ENCODE assay signal across 11 cellular contexts in genomic region chr5:91059409-91059808, GRCh38.
DNase-seq lines count a peak whose midpoint lies in the region; ATAC-seq and TF ChIP-seq lines count a peak whose summit lies in the region.
"Had no signal": no experiment of that assay in that cellular context is flagged by ENCODE, and none has a peak within 500 bp of the region (broad histone marks: within the 10 kb centered on the region; RNA-seq: fewer than 3 reads in every experiment).

No MANE protein-coding gene starts in this region.

- H3K27ac ChIP-seq in tibial nerve, result no peak overlapping the region
- H3K27ac ChIP-seq: left ventricle myocardium inferior had no signal

- no peaks in the 10 kb centered on the region for H3K36me3 Mint-ChIP-seq in activated naive CD8-positive, alpha-beta T cell treated with anti-CD3 and anti-CD28 coated beads, Interleukin-2, amount 50 U/mL, for 24 hours (ENCODE audit: low read depth)
- H3K36me3 Mint-ChIP-seq in activated CD8-positive, alpha-beta memory T cell treated with anti-CD3 and anti-CD28 coated beads, Interleukin-2, amount 10 ng/mL, durations not matched to agents 7 days and 5 days, result no peaks in the 10 kb centered on the region
- H3K36me3 Mint-ChIP-seq: CD4-positive, alpha-beta memory T cell had no signal

- WGBS in tibial nerve, 2 donors, result 57 to 58% methylated on average over 1 of the region's 1 CpG

- peaks cover 45% of the 10 kb centered on the region for H3K4me1 Mint-ChIP-seq in activated naive CD8-positive, alpha-beta T cell treated with anti-CD3 and anti-CD28 coated beads, Interleukin-2, amount 50 U/mL, for 24 hours
- peaks cover 4% of the 10 kb centered on the region for H3K4me1 Mint-ChIP-seq in activated CD8-positive, alpha-beta memory T cell treated with anti-CD3 and anti-CD28 coated beads, Interleukin-2, amount 10 ng/mL, durations not matched to agents 7 days and 5 days

- no peaks in the 10 kb centered on the region for H3K27me3 ChIP-seq in tibial nerve

- H3K4me3 ChIP-seq in tibial nerve, result no peak overlapping the region
- H3K4me3 ChIP-seq: left ventricle myocardium inferior had no signal

- peaks cover 9% of the 10 kb centered on the region for H3K9me3 Mint-ChIP-seq in activated naive CD8-positive, alpha-beta T cell treated with anti-CD3 and anti-CD28 coated beads, Interleukin-2, amount 50 U/mL, for 24 hours
- no peaks in the 10 kb centered on the region for H3K9me3 Mint-ChIP-seq in activated CD8-positive, alpha-beta memory T cell treated with anti-CD3 and anti-CD28 coated beads, Interleukin-2, amount 10 ng/mL, durations not matched to agents 7 days and 5 days (ENCODE audit: low read depth)
- H3K9me3 Mint-ChIP-seq: CD4-positive, alpha-beta memory T cell had no signal

- peaks cover 22% of the 10 kb centered on the region for H3K27me3 Mint-ChIP-seq in activated naive CD8-positive, alpha-beta T cell treated with anti-CD3 and anti-CD28 coated beads, Interleukin-2, amount 50 U/mL, for 24 hours
- peaks cover 26% of the 10 kb centered on the region for H3K27me3 Mint-ChIP-seq in activated CD8-positive, alpha-beta memory T cell treated with anti-CD3 and anti-CD28 coated beads, Interleukin-2, amount 10 ng/mL, durations not matched to agents 7 days and 5 days

- no peak for TF ChIP-seq CTCF in tibial nerve (IDR thresholded peaks at IDR 0.05)

- no peak for TF ChIP-seq POLR2A in tibial nerve (IDR thresholded peaks at IDR 0.05)

- CTCF ChIA-PET in activated CD8-positive, alpha-beta memory T cell treated with anti-CD3 and anti-CD28 coated beads, Interleukin-2, amount 10 ng/mL, durations not matched to agents 7 days and 5 days (lab: Charles Lee), result interaction anchor here (0.5 kb wide), 1 partner anchor 88 kb away, joined by 3 read pairs; no protein-coding TSS in a partner anchor

- H3K4me1 ChIP-seq in tibial nerve, result no peaks in the 10 kb centered on the region

- H3K36me3 ChIP-seq in tibial nerve, result no peaks in the 10 kb centered on the region
- H3K36me3 ChIP-seq: left ventricle myocardium inferior had no signal

- no peak for TF ChIP-seq EP300 in tibial nerve (IDR thresholded peaks at IDR 0.05)

- no peaks in the 10 kb centered on the region for H3K9me3 ChIP-seq in tibial nerve
- H3K9me3 ChIP-seq: left ventricle myocardium inferior had no signal

- H3K4me3 Mint-ChIP-seq in activated naive CD8-positive, alpha-beta T cell treated with anti-CD3 and anti-CD28 coated beads, Interleukin-2, amount 50 U/mL, for 24 hours, result peak overlapping the region; percentile 9
- H3K4me3 Mint-ChIP-seq in activated CD8-positive, alpha-beta memory T cell treated with anti-CD3 and anti-CD28 coated beads, Interleukin-2, amount 10 ng/mL, durations not matched to agents 7 days and 5 days, result no peak overlapping the region
- H3K4me3 Mint-ChIP-seq: CD4-positive, alpha-beta memory T cell had no signal

- ATAC-seq in GM18499 (IDR thresholded peaks at IDR 0.05; ENCODE audit: insufficient read depth, unreplicated experiment), result peak; percentile 86
- ATAC-seq in GM19467 (IDR thresholded peaks at IDR 0.05; ENCODE audit: unreplicated experiment), result peak; percentile 58
- ATAC-seq in HG03039 (IDR thresholded peaks at IDR 0.05; ENCODE audit: unreplicated experiment), result peak; percentile 90
- peak; percentile 84 for ATAC-seq in activated naive CD8-positive, alpha-beta T cell treated with anti-CD3 and anti-CD28 coated beads, Interleukin-2, amount 50 U/mL, for 24 hours
- ATAC-seq in activated CD8-positive, alpha-beta memory T cell treated with anti-CD3 and anti-CD28 coated beads, Interleukin-2, amount 10 ng/mL, durations not matched to agents 7 days and 5 days, result no peak

- peak overlapping the region; percentile 23 for H3K27ac Mint-ChIP-seq in activated naive CD8-positive, alpha-beta T cell treated with anti-CD3 and anti-CD28 coated beads, Interleukin-2, amount 50 U/mL, for 24 hours
- no peak overlapping the region for H3K27ac Mint-ChIP-seq in activated CD8-positive, alpha-beta memory T cell treated with anti-CD3 and anti-CD28 coated beads, Interleukin-2, amount 10 ng/mL, durations not matched to agents 7 days and 5 days
- H3K27ac Mint-ChIP-seq: CD4-positive, alpha-beta memory T cell had no signal

- no peak for DNase-seq in activated naive CD8-positive, alpha-beta T cell treated with anti-CD3 and anti-CD28 coated beads, Interleukin-2, amount 50 U/mL, for 24 hours
- no peak for DNase-seq in stimulated activated CD4-positive, alpha-beta T cell treated with anti-CD3 and anti-CD28 coated beads, Interleukin-4, amount 100 ng/mL, for 4 hours
- DNase-seq in tibial nerve (ENCODE audit: low spot score in 2 of 2), result no peak
- DNase-seq in AML-193 (lab: John Stamatoyannopoulos, UW), result no peak
- DNase-seq in activated CD8-positive, alpha-beta memory T cell treated with anti-CD3 and anti-CD28 coated beads, Interleukin-2, amount 10 ng/mL, durations not matched to agents 7 days and 5 days, result no peak
- DNase-seq: activated naive CD4-positive, alpha-beta T cell treated with Interleukin-2 at 50 U/mL for 16 hours; CD4-positive, alpha-beta memory T cell; left ventricle myocardium inferior had no signal
